In genomic region chr2:148927010-148927409, GRCh38 we compare ENCODE assay signal across 8 cellular contexts. TPM values are rescaled to one million over a fixed set of nuclear protein-coding genes. Genes with fewer than 3 reads are reported as not detected.
DNase-seq lines count a peak whose midpoint lies in the region; ATAC-seq and TF ChIP-seq lines count a peak whose summit lies in the region.

No MANE protein-coding gene starts in this region.

- H3K9ac ChIP-seq in PC-3 (ENCODE audit: low read length): no peak overlapping the region

- H3K27ac ChIP-seq in PC-3 (ENCODE audit: low read length) (no peak overlapping the region), breast epithelium (no peak overlapping the region)

- peak overlapping the region; percentile 67 for H2AFZ ChIP-seq in PC-3 (ENCODE audit: low read length)

- H3K9me3 ChIP-seq in PC-3 (ENCODE audit: low read length) (no peaks in the 10 kb centered on the region), breast epithelium (no peaks in the 10 kb centered on the region)

- ATAC-seq in GM18867 (IDR thresholded peaks at IDR 0.05; ENCODE audit: unreplicated experiment): peak; percentile 70
- ATAC-seq in HG02763 (IDR thresholded peaks at IDR 0.05; ENCODE audit: unreplicated experiment): peak; percentile 35
- peak; percentile 49 for ATAC-seq in PC-3
- ATAC-seq in central memory CD8-positive, alpha-beta T cell (replicated peaks; ENCODE audit: extremely low read depth, poor library complexity, severe bottlenecking): peak; percentile 26

- H3K9me3 Mint-ChIP-seq in central memory CD8-positive, alpha-beta T cell: no peaks in the 10 kb centered on the region

- POLR2A ChIA-PET in PC-3 (lab: Charles Lee; ENCODE audit: unreplicated experiment): no interaction called here

- no TSS peak for BruUV-seq in PC-3 (replicated peaks; lab: Mats Ljungman, UMichigan)

- no peaks in the 10 kb centered on the region for H3K36me3 ChIP-seq in PC-3 (ENCODE audit: low read depth, low read length)
- no peaks in the 10 kb centered on the region for H3K36me3 ChIP-seq in breast epithelium

- no peaks in the 10 kb centered on the region for H3F3A ChIP-seq in PC-3 (ENCODE audit: low read length, unreplicated experiment)

- no peaks in the 10 kb centered on the region for H3K9me2 ChIP-seq in PC-3 (replicated peaks; ENCODE audit: low read length)

- H3K27me3 ChIP-seq in PC-3 (ENCODE audit: low read length) (no peaks in the 10 kb centered on the region), breast epithelium (no peaks in the 10 kb centered on the region)

- peak overlapping the region; percentile 54 for H3K27ac Mint-ChIP-seq in central memory CD8-positive, alpha-beta T cell (ENCODE audit: low read depth)

- peak overlapping the region; percentile 36 for H3K4me2 ChIP-seq in PC-3 (ENCODE audit: low read length)

- peak; percentile 13 for DNase-seq in PC-3
- no peak for DNase-seq in central memory CD8-positive, alpha-beta T cell (ENCODE audit: low spot score in 2 of 2)
- DNase-seq in stimulated activated CD4-positive, alpha-beta T cell treated with anti-CD3 and anti-CD28 coated beads, Interleukin-15, amount 100 ng/mL, for 24 hours: peak; percentile 50
- no peak for DNase-seq in putamen (ENCODE audit: low spot score)
- no peak for DNase-seq in NCI-H2196 treated with DMSO at 0.1 percent for 48 hours (lab: John Stamatoyannopoulos, UW; ENCODE audit: unreplicated experiment)
- no peak for DNase-seq in breast epithelium (ENCODE audit: low spot score in 2 of 2)

- H3K4me1 ChIP-seq in PC-3 (ENCODE audit: insufficient read depth, low read length) (peaks cover 5% of the 10 kb centered on the region; the same call in 1 of the 2 replicates), breast epithelium (no peaks in the 10 kb centered on the region)

- no peaks in the 10 kb centered on the region for H3K27me3 Mint-ChIP-seq in central memory CD8-positive, alpha-beta T cell

- H3K4me1 Mint-ChIP-seq in central memory CD8-positive, alpha-beta T cell: peaks cover 12% of the 10 kb centered on the region

- TF ChIP-seq POLR2A in breast epithelium (IDR thresholded peaks at IDR 0.05): no peak

- H3K4me3 Mint-ChIP-seq in central memory CD8-positive, alpha-beta T cell: peak overlapping the region; percentile 73

- H3K36me3 Mint-ChIP-seq in central memory CD8-positive, alpha-beta T cell (ENCODE audit: insufficient read depth): no peaks in the 10 kb centered on the region

- H4K20me1 ChIP-seq in PC-3 (ENCODE audit: low read length): no peaks in the 10 kb centered on the region

- intact Hi-C loops in PC-3 (cut with micrococcal nuclease): no loop called here
- intact Hi-C loops in breast epithelium (cut with DNase I; ENCODE audit: low total_unique reads): no loop called here

- H3K79me2 ChIP-seq in PC-3 (ENCODE audit: low read length): no peaks in the 10 kb centered on the region

- TF ChIP-seq CTCF in PC-3 (conservative IDR thresholded peaks at IDR 0.05; ENCODE audit: low read depth, low read length) (no peak), breast epithelium (IDR thresholded peaks at IDR 0.05) (no peak)

- CTCF ChIA-PET in PC-3 (lab: Charles Lee): no interaction called here

- H3K4me3 ChIP-seq in PC-3 (ENCODE audit: low read length) (no peak overlapping the region), breast epithelium (peak overlapping the region in 1 of 3 donors; percentile 19)

RNA-seq across cellular contexts. Expression of gene KIF5C, which starts 52.0 kb away (rescaled TPM):
- total RNA-seq in PC-3 (2014; rRNA removed) (4.0 and 7.3 TPM in 2 replicates), breast epithelium (10 to 100 TPM in 1 of 3 donors, 1 to 10 TPM in 2; 2.7 to 13.3 (median 6.2) TPM)

Comparison
In these comparisons a context has a peak if more than half of its experiments do, and no peak if none do; other contexts are left out.
1. DNase-seq: peak in PC-3 (single experiment) and stimulated activated CD4-positive, alpha-beta T cell treated with anti-CD3 and anti-CD28 coated beads, Interleukin-15, amount 100 ng/mL, for 24 hours (single experiment); none in central memory CD8-positive, alpha-beta T cell (0 of 2), putamen (single experiment), NCI-H2196 treated with DMSO at 0.1 percent for 48 hours (single experiment) and breast epithelium (0 of 2).
2. Peak in every context shown above with its lines, with median percentiles within 50 percentile points of each other: ATAC-seq.